8 cellular contexts compared by ENCODE assay signal in genomic region chr18:47175895-47176575, GRCh38. TPM values are rescaled to one million over a fixed set of nuclear protein-coding genes. Genes with fewer than 3 reads are reported as not detected.
DNase-seq lines count a peak whose midpoint lies in the region; ATAC-seq and TF ChIP-seq lines count a peak whose summit lies in the region.

TSS of gene IER3IP1 (minus strand) at chr18:47176364. CDS start at chr18:47176277, 87 bp downstream.

- no peak within 1 kb of the TSS for H3K27ac Mint-ChIP-seq in HFFc6
- peak within 1 kb of the TSS in 1 of 2 donors; percentile 85 for H3K27ac Mint-ChIP-seq in activated naive CD4-positive, alpha-beta T cell treated with anti-CD3 and anti-CD28 coated beads, Interleukin-2, amount 50 U/mL, for 72 hours

- H3K9me3 Mint-ChIP-seq in HFFc6, result no peaks in the 10 kb centered on the region
- no peaks in the 10 kb centered on the region for H3K9me3 Mint-ChIP-seq in activated naive CD4-positive, alpha-beta T cell treated with anti-CD3 and anti-CD28 coated beads, Interleukin-2, amount 50 U/mL, for 72 hours

- no peak within 1 kb of the TSS for H3K4me3 Mint-ChIP-seq in HFFc6

- H3K27ac ChIP-seq in parathyroid adenoma, result peak within 1 kb of the TSS; percentile 81
- H3K27ac ChIP-seq in tibial artery, result peak within 1 kb of the TSS; percentile 79 to 86

- peak; percentile 3 for TF ChIP-seq CTCF in GM06990 (IDR thresholded peaks at IDR 0.05; ENCODE audit: insufficient read depth, low read length, poor library complexity, severe bottlenecking)
- TF ChIP-seq CTCF in HFFc6 (IDR thresholded peaks at IDR 0.05), result no peak; the same call in 1 of the 2 replicates
- no peak for TF ChIP-seq CTCF in parathyroid adenoma (IDR thresholded peaks at IDR 0.05)
- peak in 1 of 2 experiments; percentile 22 for TF ChIP-seq CTCF in tibial artery (IDR thresholded peaks at IDR 0.05)

- peaks cover 33% of the 10 kb centered on the region for H3K79me2 ChIP-seq in parathyroid adenoma

- H3K36me3 ChIP-seq in GM06990 (ENCODE audit: control insufficient read depth, insufficient read depth, low read length) (no peaks in the 10 kb centered on the region), parathyroid adenoma (ENCODE audit: control insufficient read depth, insufficient read depth, low read length) (no peaks in the 10 kb centered on the region), tibial artery (no peaks in the 10 kb centered on the region)

- H3K4me1 ChIP-seq in parathyroid adenoma (peaks cover 11% of the 10 kb centered on the region), tibial artery (peaks cover 0 to 34% (median 23%) of the 10 kb centered on the region in 4 donors)

- intact Hi-C loops in head of caudate nucleus (cut with DNase I) (loop anchor here (2.0 kb wide), 1 partner anchor 25 kb away; the partner anchor contains the start of gene HDHD2), tibial artery (cut with DNase I; ENCODE audit: low total_unique reads) (no loop called here)

- ATAC-seq in activated naive CD4-positive, alpha-beta T cell treated with anti-CD3 and anti-CD28 coated beads, Interleukin-2, amount 50 U/mL, for 72 hours, result peak; percentile 93

- H3K4me3 ChIP-seq in GM06990 (replicated peaks; ENCODE audit: low read depth, low read length) (peak within 1 kb of the TSS; percentile 96), parathyroid adenoma (ENCODE audit: low read depth, low read length) (peak within 1 kb of the TSS; percentile 95), tibial artery (peak within 1 kb of the TSS; percentile 92 to 96)

- peak within 1 kb of the TSS; percentile 98 for H2AFZ ChIP-seq in parathyroid adenoma

- DNase-seq in GM06990 (ENCODE audit: extremely low read depth, insufficient read length) (peak; percentile 90), HFFc6 (peak; percentile 91), NCI-H1048 (lab: John Stamatoyannopoulos, UW) (peak; percentile 64), SKM-1 (lab: John Stamatoyannopoulos, UW; ENCODE audit: unreplicated experiment) (peak; percentile 72), head of caudate nucleus (peak; percentile 79 to 97 (median 92)), tibial artery (peak; percentile 86 to 94)
- DNase-seq in activated naive CD4-positive, alpha-beta T cell treated with anti-CD3 and anti-CD28 coated beads, Interleukin-2, amount 50 U/mL, for 72 hours (ENCODE audit: low spot score in 2 of 2), result peak; percentile 83 to 91

- peak within 1 kb of the TSS; percentile 60 for H3K4me2 ChIP-seq in parathyroid adenoma (ENCODE audit: low read length)

- H3K27me3 Mint-ChIP-seq in HFFc6 (ENCODE audit: insufficient read depth), result peaks cover 7% of the 10 kb centered on the region

- H3K36me3 Mint-ChIP-seq in HFFc6 (ENCODE audit: low read depth), result no peaks in the 10 kb centered on the region
- H3K36me3 Mint-ChIP-seq in activated naive CD4-positive, alpha-beta T cell treated with anti-CD3 and anti-CD28 coated beads, Interleukin-2, amount 50 U/mL, for 72 hours, result no peaks in the 10 kb centered on the region

- no peaks in the 10 kb centered on the region for H3K4me1 Mint-ChIP-seq in HFFc6 (ENCODE audit: low read depth)

- no peaks in the 10 kb centered on the region for H3K27me3 ChIP-seq in GM06990 (replicated peaks; ENCODE audit: control insufficient read depth, insufficient read depth, low read length)
- no peaks in the 10 kb centered on the region for H3K27me3 ChIP-seq in parathyroid adenoma (ENCODE audit: control insufficient read depth, insufficient read depth, low read length)
- no peaks in the 10 kb centered on the region for H3K27me3 ChIP-seq in tibial artery

- peak within 1 kb of the TSS; percentile 90 for H3K9ac ChIP-seq in parathyroid adenoma

- H3K9me3 ChIP-seq in parathyroid adenoma (ENCODE audit: control insufficient read depth, low read length), result no peaks in the 10 kb centered on the region
- H3K9me3 ChIP-seq in tibial artery, result no peaks in the 10 kb centered on the region

RNA-seq across cellular contexts. Expression of gene IER3IP1, which starts in this region (rescaled TPM):
- 10 to 100 TPM; 15.0 to 20.0 (median 18.3) TPM for total RNA-seq in HFFc6 (2021; fragmentation: NEBNext Ultra II Directional; extraction: Animal tissue kit (Norgen Biotek cat#: 25700))
- 1 to 10 TPM; 8.6 to 9.7 TPM for total RNA-seq in activated naive CD4-positive, alpha-beta T cell treated with anti-CD3 and anti-CD28 coated beads, Interleukin-2, amount 50 U/mL, for 72 hours

Comparison
In these comparisons a context has a peak if more than half of its experiments do, and no peak if none do; other contexts are left out.
1. Peak in every context shown above with its lines: DNase-seq, ATAC-seq, H3K4me3 ChIP-seq and H3K27ac ChIP-seq.